In genomic region chr6:150692604-150693003, GRCh38 we compare ENCODE assay signal across 14 cellular contexts.
DNase-seq lines count a peak whose midpoint lies in the region; ATAC-seq and TF ChIP-seq lines count a peak whose summit lies in the region.
"Had no signal": no experiment of that assay in that cellular context is flagged by ENCODE, and none has a peak within 500 bp of the region (broad histone marks: within the 10 kb centered on the region; RNA-seq: fewer than 3 reads in every experiment).

No MANE protein-coding gene starts in this region.

- DNase-seq in COLO829 (ENCODE audit: low spot score): no peak
- no peak for DNase-seq in stimulated activated CD4-positive, alpha-beta T cell treated with anti-CD3 and anti-CD28 coated beads, Interleukin-12 subunit alpha, Interleukin-12 subunit beta, amount 100 ng/mL, for 4 hours
- DNase-seq in nucleus accumbens (lab: John Stamatoyannopoulos, UW): no peak
- no peak for DNase-seq in UCSD-AML1 (lab: John Stamatoyannopoulos, UW; ENCODE audit: unreplicated experiment)
- DNase-seq: activated CD4-positive, alpha-beta T cell treated with anti-CD3 and anti-CD28 coated beads, Interleukin-2, amount 50 U/mL, for 1 hour; activated naive CD4-positive, alpha-beta T cell treated with anti-CD3 and anti-CD28 coated beads, Interleukin-2, amount 10 ng/mL, durations not matched to agents 7 days and 5 days; cerebellar nuclear complex; DND-41; NCI-H1105 treated with DMSO at 0.1 percent for 48 hours had no signal

- peaks cover 85% of the 10 kb centered on the region for H3K79me2 ChIP-seq in DOHH2 (ENCODE audit: control insufficient read depth, low read length)

- H3K4me3 ChIP-seq in DOHH2 (ENCODE audit: low read length): no peak overlapping the region
- H3K4me3 ChIP-seq: A549 had no signal

- peaks cover 47% of the 10 kb centered on the region for H3F3A ChIP-seq in DOHH2 (ENCODE audit: control insufficient read depth, insufficient read depth)

- H3K4me2 ChIP-seq in DOHH2 (ENCODE audit: low read length): peak overlapping the region; percentile 90
- H3K4me2 ChIP-seq: A549 had no signal

- no peaks in the 10 kb centered on the region for H3K27me3 ChIP-seq in DOHH2 (ENCODE audit: control insufficient read depth, low read length)

- peaks cover 99% of the 10 kb centered on the region for H3K4me1 ChIP-seq in DOHH2 (ENCODE audit: control insufficient read depth, low read length)
- H3K4me1 ChIP-seq: A549 had no signal

- peak overlapping the region; percentile 95; the same call in 1 of the 2 replicates for H3K27ac ChIP-seq in DOHH2 (ENCODE audit: low read depth, low read length)
- H3K27ac ChIP-seq: A549 had no signal

- no peak for TF ChIP-seq CTCF in DOHH2 (IDR thresholded peaks at IDR 0.05; ENCODE audit: low read depth, low read length, poor library complexity, severe bottlenecking)

- no peaks in the 10 kb centered on the region for H3K9me3 ChIP-seq in DOHH2 (ENCODE audit: control insufficient read depth, insufficient read depth, low read length)
- H3K9me3 ChIP-seq: A549 had no signal

- no peaks in the 10 kb centered on the region for H4K20me1 ChIP-seq in DOHH2 (ENCODE audit: control insufficient read depth, insufficient read depth, low read depth, low read length)

- peaks cover 40% of the 10 kb centered on the region for H3K36me3 ChIP-seq in DOHH2 (ENCODE audit: control insufficient read depth, low read length)

- H3K9me2 ChIP-seq in DOHH2 (replicated peaks; ENCODE audit: control insufficient read depth, low read length): no peaks in the 10 kb centered on the region

- ATAC-seq in GM19324 (IDR thresholded peaks at IDR 0.05; ENCODE audit: low FRiP score, unreplicated experiment) (peak; percentile 63), HG02678 (IDR thresholded peaks at IDR 0.05; ENCODE audit: unreplicated experiment) (peak; percentile 83), HG03354 (IDR thresholded peaks at IDR 0.05; ENCODE audit: poor library complexity, severe bottlenecking, unreplicated experiment) (peak; percentile 91)
- ATAC-seq: A549 had no signal
